Comparison of ENCODE assay signal across 8 cellular contexts in the genomic region with DNA sequence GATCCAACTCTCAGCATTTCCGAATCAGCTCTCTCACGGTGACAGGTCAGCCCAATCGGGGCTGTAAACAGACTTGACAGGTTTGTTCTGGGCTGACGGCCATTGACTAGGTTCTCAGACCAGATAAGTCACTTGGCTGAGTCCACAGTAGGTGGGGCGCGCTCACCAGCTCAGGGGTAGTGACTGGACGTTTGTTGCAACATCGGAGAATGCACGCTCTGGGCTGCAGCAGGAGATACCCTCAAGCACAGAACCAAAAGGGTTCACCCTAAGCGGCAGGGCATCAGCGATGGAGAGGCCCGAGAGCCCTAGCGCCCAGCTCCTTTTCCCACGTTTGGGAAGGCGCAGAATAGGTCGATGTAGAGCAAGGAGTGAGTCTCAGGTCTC. TPM values are rescaled to one million over a fixed set of nuclear protein-coding genes. Genes with fewer than 3 reads are reported as not detected.
DNase-seq lines count a peak whose midpoint lies in the region; ATAC-seq and TF ChIP-seq lines count a peak whose summit lies in the region.

No MANE protein-coding gene starts in this region.

- no peaks in the 10 kb centered on the region for H3K36me3 ChIP-seq in effector memory CD4-positive, alpha-beta T cell (ENCODE audit: control insufficient read depth, insufficient read depth, low read length)
- no peaks in the 10 kb centered on the region for H3K36me3 ChIP-seq in thoracic aorta

- POLR2A ChIA-PET in RWPE1 (lab: Yijun Ruan, JAX; ENCODE audit: low non-redundant PET) = interaction anchor here (0.6 to 1.7 kb wide), 7 partner anchors 43 to 723 kb away, joined by 3 to 6 read pairs (median 3); no protein-coding TSS in a partner anchor

- DNase-seq in stimulated activated CD4-positive, alpha-beta T cell treated with anti-CD3 and anti-CD28 coated beads, Interleukin-4, amount 100 ng/mL, for 24 hours = peak; percentile 23
- no peak for DNase-seq in stimulated activated CD4-positive, alpha-beta T cell treated with anti-CD3 and anti-CD28 coated beads, Interleukin-12 subunit alpha, Interleukin-12 subunit beta, amount 100 ng/mL, for 4 hours
- DNase-seq in RWPE1 (ENCODE audit: low spot score) = peak; percentile 70
- peak in 1 of 3 donors; percentile 2 for DNase-seq in effector memory CD4-positive, alpha-beta T cell
- peak; percentile 52 for DNase-seq in medulla oblongata (ENCODE audit: extremely low spot score)
- DNase-seq in thoracic aorta (ENCODE audit: low spot score) = peak; percentile 65
- DNase-seq in NCI-H1694 (lab: John Stamatoyannopoulos, UW) = no peak

- peaks cover 2% of the 10 kb centered on the region for H3K4me1 ChIP-seq in effector memory CD4-positive, alpha-beta T cell (ENCODE audit: control insufficient read depth, insufficient read depth, low read length, poor library complexity, severe bottlenecking)
- H3K4me1 ChIP-seq in thoracic aorta (ENCODE audit: control insufficient read depth in 1 of 2, low read depth in 2 of 2) = peaks cover 0 to 17% of the 10 kb centered on the region in 2 donors

- H3K27me3 ChIP-seq in effector memory CD4-positive, alpha-beta T cell (replicated peaks; ENCODE audit: control insufficient read depth, insufficient read depth, low read length, poor library complexity, severe bottlenecking) = no peaks in the 10 kb centered on the region
- no peaks in the 10 kb centered on the region for H3K27me3 ChIP-seq in thoracic aorta (replicated peaks; ENCODE audit: insufficient read depth)

- ATAC-seq in HG03045 (IDR thresholded peaks at IDR 0.05; ENCODE audit: unreplicated experiment) = peak; percentile 12
- ATAC-seq in thoracic aorta (ENCODE audit: insufficient number of reproducible peaks, low FRiP score, low read depth) = no peak

- CTCF ChIA-PET in RWPE1 (lab: Yijun Ruan, JAX) = interaction anchor here (0.5 to 4.2 kb wide), 13 partner anchors 9 to 1280 kb away, joined by 3 to 37 read pairs (median 4); partner anchors contain the start of gene FAS

- peak overlapping the region; percentile 98 for H3K27ac ChIP-seq in RWPE1
- H3K27ac ChIP-seq in effector memory CD4-positive, alpha-beta T cell (ENCODE audit: insufficient read depth, low read length, poor library complexity, severe bottlenecking) = peak overlapping the region; percentile 81
- H3K27ac ChIP-seq in thoracic aorta = peak overlapping the region; percentile 97 to 99

- peak; percentile 24 for TF ChIP-seq CTCF in RWPE1 (conservative IDR thresholded peaks at IDR 0.05; ENCODE audit: low read depth)
- no peak for TF ChIP-seq CTCF in thoracic aorta (IDR thresholded peaks at IDR 0.05)

- H3K4me3 ChIP-seq in effector memory CD4-positive, alpha-beta T cell (ENCODE audit: insufficient read depth, low read depth, low read length, poor library complexity, severe bottlenecking) = peak overlapping the region; percentile 92
- H3K4me3 ChIP-seq in thoracic aorta = peak overlapping the region; percentile 94

- no peaks in the 10 kb centered on the region for H3K9me3 ChIP-seq in effector memory CD4-positive, alpha-beta T cell (ENCODE audit: control insufficient read depth, low read length)
- no peaks in the 10 kb centered on the region for H3K9me3 ChIP-seq in thoracic aorta

RNA-seq across cellular contexts. Expression of gene KLLN, which starts 1.8 kb away (rescaled TPM):
- under 1 TPM; 0.14 TPM for total RNA-seq in thoracic aorta

RNA-seq across cellular contexts. Expression of gene PTEN, which starts 1.9 kb away (rescaled TPM):
- total RNA-seq in thoracic aorta = 100 to 1,000 TPM; 146 to 168 TPM

RNA-seq across cellular contexts. Expression of gene ATAD1, which starts 43.5 kb away (rescaled TPM):
- total RNA-seq in thoracic aorta = 10 to 100 TPM; 25.3 to 29.1 TPM

Comparison
In these comparisons a context has a peak if more than half of its experiments do, and no peak if none do; other contexts are left out.
1. DNase-seq: peak in stimulated activated CD4-positive, alpha-beta T cell treated with anti-CD3 and anti-CD28 coated beads, Interleukin-4, amount 100 ng/mL, for 24 hours (single experiment), RWPE1 (single experiment), medulla oblongata (single experiment) and thoracic aorta (single experiment); none in stimulated activated CD4-positive, alpha-beta T cell treated with anti-CD3 and anti-CD28 coated beads, Interleukin-12 subunit alpha, Interleukin-12 subunit beta, amount 100 ng/mL, for 4 hours (single experiment) and NCI-H1694 (single experiment).
2. Peak in every context shown above with its lines, with median percentiles within 50 percentile points of each other: H3K27ac ChIP-seq.